In the genomic region with DNA sequence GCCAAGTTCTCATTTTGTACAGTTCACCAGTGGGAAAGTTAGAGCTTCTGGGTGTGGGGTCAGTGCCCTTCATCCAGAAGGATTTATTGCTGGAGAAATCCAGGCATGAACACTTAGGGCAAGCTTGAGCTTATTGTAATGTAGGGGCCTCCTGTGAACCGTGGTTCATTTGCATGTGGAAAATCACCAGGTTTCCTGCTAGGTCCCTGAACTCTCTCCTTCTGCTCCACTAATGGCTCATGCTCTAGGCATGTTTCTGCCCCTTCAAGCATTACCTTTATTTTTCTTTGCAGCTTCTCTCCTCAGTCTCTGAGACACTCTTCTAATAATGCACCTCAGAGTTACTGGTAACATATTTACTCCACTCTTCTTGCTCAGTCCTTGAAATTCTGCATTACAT, we compare ENCODE assay signal across 1 cellular context.
TF ChIP-seq lines count a peak whose summit lies in the region.

No MANE protein-coding gene starts in this region.

TF ChIP-seq in H1, 55 proteins besides CTCF, POLR2A, EP300 and RAD21:
- TF ChIP-seq NANOG (IDR thresholded peaks at IDR 0.05; ENCODE audit: insufficient read depth, low read depth, low read length, poor library complexity, severe bottlenecking), result no peak
- TF ChIP-seq YY1 (IDR thresholded peaks at IDR 0.05; ENCODE audit: low read depth, low read length), result no peak
- TF ChIP-seq TEAD4 (IDR thresholded peaks at IDR 0.05; ENCODE audit: low read depth, low read length), result no peak
- TF ChIP-seq JUND (IDR thresholded peaks at IDR 0.05; ENCODE audit: low read length), result no peak
- no peak for TF ChIP-seq BACH1 (IDR thresholded peaks at IDR 0.05; ENCODE audit: low read length)
- TF ChIP-seq TCF12 (IDR thresholded peaks at IDR 0.05; ENCODE audit: low read depth, low read length), result no peak
- TF ChIP-seq CBX8 (IDR thresholded peaks at IDR 0.05; ENCODE audit: borderline replicate concordance, low read depth, low read length), result no peak
- TF ChIP-seq FOSL1 (IDR thresholded peaks at IDR 0.05; ENCODE audit: insufficient read depth, low read depth, low read length), result no peak
- TF ChIP-seq CEBPB (IDR thresholded peaks at IDR 0.05; ENCODE audit: low read depth, low read length), result no peak
- TF ChIP-seq KDM1A (IDR thresholded peaks at IDR 0.05; ENCODE audit: borderline replicate concordance, low read length), result no peak
- no peak for TF ChIP-seq RNF2 (IDR thresholded peaks at IDR 0.05; ENCODE audit: borderline replicate concordance, low read depth, low read length, missing control alignments, poor library complexity, severe bottlenecking)
